In the genomic region with DNA sequence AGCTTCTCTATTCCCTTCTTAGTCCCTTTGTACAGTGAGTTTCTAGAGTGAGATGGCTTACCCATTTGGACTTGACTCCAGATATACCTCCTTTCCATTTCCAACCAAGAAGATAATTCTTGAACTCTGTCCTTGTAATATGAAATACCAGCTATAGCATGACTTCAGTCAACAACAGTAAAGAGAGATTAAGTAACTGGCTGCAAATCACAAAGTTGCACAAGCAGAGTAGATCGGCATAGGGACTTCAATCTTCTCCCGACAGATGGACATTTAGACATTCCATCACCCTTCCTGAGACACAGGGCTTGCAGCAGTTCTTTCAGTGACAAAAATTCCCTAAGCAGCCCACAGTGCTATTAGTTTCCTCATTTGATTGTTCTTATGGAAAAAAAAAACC, we compare ENCODE assay signal across 1 cellular context.
TF ChIP-seq lines count a peak whose summit lies in the region.

No MANE protein-coding gene starts in this region.

TF ChIP-seq in SK-N-SH, 30 proteins besides CTCF, POLR2A, EP300 and RAD21:
- TF ChIP-seq FOXM1 (IDR thresholded peaks at IDR 0.05; ENCODE audit: low read depth): no peak
- no peak for TF ChIP-seq FOSL2 (IDR thresholded peaks at IDR 0.05; ENCODE audit: borderline replicate concordance, low read depth)
- TF ChIP-seq CHD2 (IDR thresholded peaks at IDR 0.05; ENCODE audit: low read length, partially characterized antibody): no peak
- TF ChIP-seq, protein P1, sequence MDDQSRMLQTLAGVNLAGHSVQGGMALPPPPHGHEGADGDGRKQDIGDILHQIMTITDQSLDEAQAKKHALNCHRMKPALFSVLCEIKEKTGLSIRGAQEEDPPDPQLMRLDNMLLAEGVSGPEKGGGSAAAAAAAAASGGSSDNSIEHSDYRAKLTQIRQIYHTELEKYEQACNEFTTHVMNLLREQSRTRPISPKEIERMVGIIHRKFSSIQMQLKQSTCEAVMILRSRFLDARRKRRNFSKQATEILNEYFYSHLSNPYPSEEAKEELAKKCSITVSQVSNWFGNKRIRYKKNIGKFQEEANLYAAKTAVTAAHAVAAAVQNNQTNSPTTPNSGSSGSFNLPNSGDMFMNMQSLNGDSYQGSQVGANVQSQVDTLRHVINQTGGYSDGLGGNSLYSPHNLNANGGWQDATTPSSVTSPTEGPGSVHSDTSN (IDR thresholded peaks at IDR 0.05): 0 out of 2 replicates have a peak, but pooled peaks have one; percentile 16
